ENCODE assay signal across 19 cellular contexts in the genomic region with DNA sequence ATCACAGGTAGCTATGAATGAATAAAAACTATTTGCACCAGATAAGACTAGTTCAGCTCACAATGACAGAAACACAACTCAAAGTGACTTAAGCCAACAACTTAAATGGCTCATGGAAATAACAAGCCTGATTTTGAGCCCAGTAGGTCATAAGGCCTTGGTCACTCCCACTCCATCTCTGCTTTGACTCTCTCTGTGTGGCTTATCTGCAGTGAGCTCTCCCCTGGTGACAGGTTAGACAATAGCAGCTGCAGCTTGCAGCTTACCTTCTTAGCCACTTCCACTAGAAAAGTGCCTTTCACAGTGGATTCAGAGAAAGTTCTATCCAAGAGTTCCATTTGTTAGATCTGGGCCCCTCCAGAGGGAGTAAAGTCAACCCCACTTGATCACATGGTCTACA.
"Had no signal": no experiment of that assay in that cellular context is flagged by ENCODE, and none has a peak within 500 bp of the region (broad histone marks: within the 10 kb centered on the region; RNA-seq: fewer than 3 reads in every experiment).

No MANE protein-coding gene starts in this region.

- ATAC-seq: activated CD8-positive, alpha-beta T cell treated with anti-CD3 and anti-CD28 coated beads for 36 hours; body of pancreas; left lung; psoas muscle; right lobe of liver had no signal

- DNase-seq: activated B cell treated with CpG ODN at 0.5 μM for 24 hours; activated CD4-positive, alpha-beta T cell treated with anti-CD3 and anti-CD28 coated beads for 48 hours; activated CD8-positive, alpha-beta T cell treated with anti-CD3 and anti-CD28 coated beads for 36 hours; activated naive CD4-positive, alpha-beta T cell treated with anti-CD3 and anti-CD28 coated beads for 36 hours; activated T-cell treated with anti-CD3 and anti-CD28 coated beads, Interleukin-2, amount 50 U/mL, for 24 hours; body of pancreas; colonic mucosa; erythroblast; foreskin melanocyte; glutamatergic neuron; hypothalamus; left lung; mammary epithelial cell; psoas muscle; right lobe of liver; stimulated activated CD4-positive, alpha-beta T cell treated with anti-CD3 and anti-CD28 coated beads, Interleukin-4, amount 100 ng/mL, for 1 hour; stomach had no signal

- H3K4me3 Mint-ChIP-seq: activated B cell treated with CpG ODN at 0.5 μM for 24 hours; activated CD8-positive, alpha-beta T cell treated with anti-CD3 and anti-CD28 coated beads for 36 hours; activated naive CD4-positive, alpha-beta T cell treated with anti-CD3 and anti-CD28 coated beads for 36 hours; activated T-cell treated with anti-CD3 and anti-CD28 coated beads, Interleukin-2, amount 50 U/mL, for 24 hours; central memory CD8-positive, alpha-beta T cell; T-helper 2 cell treated with Interferon-gamma antibody and Interleukin-4, amounts not matched to agents 5 μg/mL and 100 μg/mL, for 36 hours had no signal

- H3K4me1 Mint-ChIP-seq: activated B cell treated with CpG ODN at 0.5 μM for 24 hours; central memory CD8-positive, alpha-beta T cell had no signal

- H3K27me3 Mint-ChIP-seq: activated CD8-positive, alpha-beta T cell treated with anti-CD3 and anti-CD28 coated beads for 36 hours; activated T-cell treated with anti-CD3 and anti-CD28 coated beads, Interleukin-2, amount 50 U/mL, for 24 hours had no signal

- H3K9me3 Mint-ChIP-seq: activated B cell treated with CpG ODN at 0.5 μM for 24 hours; activated CD8-positive, alpha-beta T cell treated with anti-CD3 and anti-CD28 coated beads for 36 hours; activated naive CD4-positive, alpha-beta T cell treated with anti-CD3 and anti-CD28 coated beads for 36 hours; activated T-cell treated with anti-CD3 and anti-CD28 coated beads, Interleukin-2, amount 50 U/mL, for 24 hours; central memory CD8-positive, alpha-beta T cell; T-helper 2 cell treated with Interferon-gamma antibody and Interleukin-4, amounts not matched to agents 5 μg/mL and 100 μg/mL, for 36 hours had no signal
